9 cellular contexts compared by ENCODE assay signal in genomic region chr17:76530489-76530814, GRCh38. TPM values are rescaled to one million over a fixed set of nuclear protein-coding genes. Genes with fewer than 3 reads are reported as not detected.
A peak's percentile ranks its signal among the peaks of the same experiment; 100 is the strongest.
DNase-seq lines count a peak whose midpoint lies in the region; ATAC-seq and TF ChIP-seq lines count a peak whose summit lies in the region.
"Had no signal": no experiment of that assay in that cellular context is flagged by ENCODE, and none has a peak within 500 bp of the region (broad histone marks: within the 10 kb centered on the region; RNA-seq: fewer than 3 reads in every experiment).

No MANE protein-coding gene starts in this region.

- H3K27ac ChIP-seq in coronary artery (peak overlapping the region; percentile 90 to 91), muscle layer of duodenum (ENCODE audit: low read length) (peak overlapping the region; percentile 86)

- peak overlapping the region; percentile 20 for H3K4me3 Mint-ChIP-seq in activated naive CD8-positive, alpha-beta T cell
- no peak overlapping the region for H3K4me3 Mint-ChIP-seq in activated naive CD8-positive, alpha-beta T cell treated with anti-CD3 and anti-CD28 coated beads, Interleukin-2, amount 50 U/mL, for 24 hours
- peak overlapping the region; percentile 34 for H3K4me3 Mint-ChIP-seq in type B pancreatic cell
- H3K4me3 Mint-ChIP-seq in effector memory CD8-positive, alpha-beta T cell = peak overlapping the region in 1 of 2 donors; percentile 41

- H3K27me3 ChIP-seq in muscle layer of duodenum (ENCODE audit: low read depth, low read length) = no peaks in the 10 kb centered on the region

- no peaks in the 10 kb centered on the region for H3K9me3 Mint-ChIP-seq in activated naive CD8-positive, alpha-beta T cell (ENCODE audit: low read depth)
- no peaks in the 10 kb centered on the region for H3K9me3 Mint-ChIP-seq in activated naive CD8-positive, alpha-beta T cell treated with anti-CD3 and anti-CD28 coated beads, Interleukin-2, amount 50 U/mL, for 24 hours
- no peaks in the 10 kb centered on the region for H3K9me3 Mint-ChIP-seq in type B pancreatic cell
- no peaks in the 10 kb centered on the region for H3K9me3 Mint-ChIP-seq in effector memory CD8-positive, alpha-beta T cell

- no peaks in the 10 kb centered on the region for H3K27me3 Mint-ChIP-seq in activated naive CD8-positive, alpha-beta T cell
- no peaks in the 10 kb centered on the region for H3K27me3 Mint-ChIP-seq in activated naive CD8-positive, alpha-beta T cell treated with anti-CD3 and anti-CD28 coated beads, Interleukin-2, amount 50 U/mL, for 24 hours
- peaks cover 16% of the 10 kb centered on the region for H3K27me3 Mint-ChIP-seq in type B pancreatic cell
- peaks cover 9% of the 10 kb centered on the region in 2 donors for H3K27me3 Mint-ChIP-seq in effector memory CD8-positive, alpha-beta T cell

- DNase-seq in activated naive CD8-positive, alpha-beta T cell treated with anti-CD3 and anti-CD28 coated beads, Interleukin-2, amount 50 U/mL, for 24 hours = no peak
- DNase-seq in coronary artery (ENCODE audit: low spot score) (no peak), type B pancreatic cell (ENCODE audit: extremely low spot score, unreplicated experiment) (no peak), NCI-H1930 (lab: John Stamatoyannopoulos, UW) (no peak)
- no peak for DNase-seq in effector memory CD8-positive, alpha-beta T cell
- DNase-seq: NCI-H1092 treated with DMSO at 0.1 percent for 48 hours had no signal

- TF ChIP-seq CTCF in coronary artery (IDR thresholded peaks at IDR 0.05) = no peak
- no peak for TF ChIP-seq CTCF in type B pancreatic cell (conservative IDR thresholded peaks at IDR 0.05)

- H3K9me3 ChIP-seq in muscle layer of duodenum (ENCODE audit: control insufficient read depth in 1 of 2, low read length in 2 of 2) = no peaks in the 10 kb centered on the region

- no peak for ATAC-seq in activated naive CD8-positive, alpha-beta T cell treated with anti-CD3 and anti-CD28 coated beads, Interleukin-2, amount 50 U/mL, for 24 hours
- ATAC-seq in effector memory CD8-positive, alpha-beta T cell (replicated peaks) = no peak
- no peak for ATAC-seq in HG02970 (IDR thresholded peaks at IDR 0.05; ENCODE audit: low FRiP score, unreplicated experiment)

- H3K27ac Mint-ChIP-seq in activated naive CD8-positive, alpha-beta T cell = peak overlapping the region; percentile 68
- H3K27ac Mint-ChIP-seq in activated naive CD8-positive, alpha-beta T cell treated with anti-CD3 and anti-CD28 coated beads, Interleukin-2, amount 50 U/mL, for 24 hours = no peak overlapping the region
- peak overlapping the region; percentile 41 for H3K27ac Mint-ChIP-seq in type B pancreatic cell
- no peak overlapping the region for H3K27ac Mint-ChIP-seq in effector memory CD8-positive, alpha-beta T cell

- H3K36me3 ChIP-seq in muscle layer of duodenum (ENCODE audit: control insufficient read depth in 1 of 2, insufficient read depth in 2 of 2, low read length in 2 of 2) = no peaks in the 10 kb centered on the region

- peaks cover 32% of the 10 kb centered on the region for H3K4me1 Mint-ChIP-seq in activated naive CD8-positive, alpha-beta T cell (ENCODE audit: low read depth)
- peaks cover 25% of the 10 kb centered on the region for H3K4me1 Mint-ChIP-seq in activated naive CD8-positive, alpha-beta T cell treated with anti-CD3 and anti-CD28 coated beads, Interleukin-2, amount 50 U/mL, for 24 hours
- H3K4me1 Mint-ChIP-seq in type B pancreatic cell (ENCODE audit: unreplicated experiment) = peaks cover 31% of the 10 kb centered on the region
- peaks cover 9 to 16% of the 10 kb centered on the region in 2 donors for H3K4me1 Mint-ChIP-seq in effector memory CD8-positive, alpha-beta T cell (ENCODE audit: low read depth in 2 of 2)

- H3K36me3 Mint-ChIP-seq in activated naive CD8-positive, alpha-beta T cell = no peaks in the 10 kb centered on the region
- no peaks in the 10 kb centered on the region for H3K36me3 Mint-ChIP-seq in activated naive CD8-positive, alpha-beta T cell treated with anti-CD3 and anti-CD28 coated beads, Interleukin-2, amount 50 U/mL, for 24 hours (ENCODE audit: low read depth)
- H3K36me3 Mint-ChIP-seq in type B pancreatic cell = no peaks in the 10 kb centered on the region
- no peaks in the 10 kb centered on the region for H3K36me3 Mint-ChIP-seq in effector memory CD8-positive, alpha-beta T cell (ENCODE audit: insufficient read depth)

- H3K4me3 ChIP-seq in coronary artery (peak overlapping the region; percentile 42), muscle layer of duodenum (ENCODE audit: low read depth in 1 of 2, low read length in 2 of 2) (no peak overlapping the region)

- H3K4me1 ChIP-seq in muscle layer of duodenum (ENCODE audit: control insufficient read depth in 1 of 2, insufficient read depth in 2 of 2, low read length in 2 of 2) = peaks cover 4 to 29% of the 10 kb centered on the region in 2 donors

RNA-seq across cellular contexts. Expression of gene CYGB, which starts 7.1 kb away (rescaled TPM):
- 2.5 and 10.0 TPM in 2 replicates for total RNA-seq in type B pancreatic cell (ENCODE audit: low replicate concordance)

RNA-seq across cellular contexts. Expression of gene PRCD, which starts 9.4 kb away (rescaled TPM):
- total RNA-seq in type B pancreatic cell (ENCODE audit: low replicate concordance) = 0.33 and 3.3 TPM in 2 replicates

RNA-seq across cellular contexts. Expression of gene RHBDF2, which starts 29.2 kb away (rescaled TPM):
- total RNA-seq in type B pancreatic cell (ENCODE audit: low replicate concordance) = 12.3 and 17.2 TPM in 2 replicates

RNA-seq across cellular contexts. Expression of gene ST6GALNAC2, which starts 55.2 kb away (rescaled TPM):
- total RNA-seq in type B pancreatic cell (ENCODE audit: low replicate concordance) = 4.3 and 10.4 TPM in 2 replicates

Comparison
In these comparisons a context has a peak if more than half of its experiments do, and no peak if none do; other contexts are left out.
1. H3K27ac Mint-ChIP-seq: peak in activated naive CD8-positive, alpha-beta T cell (single experiment) and type B pancreatic cell (single experiment); none in activated naive CD8-positive, alpha-beta T cell treated with anti-CD3 and anti-CD28 coated beads, Interleukin-2, amount 50 U/mL, for 24 hours (single experiment) and effector memory CD8-positive, alpha-beta T cell (0 of 2).